ENCODE assay signal across 12 cellular contexts in the genomic region with DNA sequence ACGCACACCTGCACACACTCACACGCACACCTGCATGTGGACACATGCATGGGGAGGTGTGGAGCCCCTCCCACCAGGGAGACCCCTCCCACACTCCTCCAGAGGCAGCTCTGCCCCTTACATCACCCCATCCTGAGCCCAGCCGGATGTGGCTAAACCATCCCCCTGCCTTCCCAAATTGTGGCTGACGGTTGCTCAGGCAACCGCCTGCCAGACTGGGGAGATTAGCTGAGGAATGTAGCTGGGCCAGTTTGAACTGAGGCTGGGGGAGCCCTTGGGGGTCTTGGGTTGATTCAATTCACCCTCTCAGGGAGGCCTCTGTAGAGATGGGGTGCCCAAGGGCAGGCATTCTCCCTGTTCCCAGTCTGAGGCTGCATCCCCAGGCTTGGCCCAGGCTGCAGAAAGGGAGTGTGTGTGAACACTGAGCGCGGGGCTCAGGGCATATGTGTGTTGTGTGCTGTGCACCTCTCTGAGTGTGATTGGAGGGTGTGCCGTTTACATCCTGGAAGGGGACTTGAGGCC. TPM values are rescaled to one million over a fixed set of nuclear protein-coding genes. Genes with fewer than 3 reads are reported as not detected.
DNase-seq lines count a peak whose midpoint lies in the region; ATAC-seq and TF ChIP-seq lines count a peak whose summit lies in the region.
"Had no signal": no experiment of that assay in that cellular context is flagged by ENCODE, and none has a peak within 500 bp of the region (broad histone marks: within the 10 kb centered on the region; RNA-seq: fewer than 3 reads in every experiment).

No MANE protein-coding gene starts in this region.

- TF ChIP-seq CTCF in HEK293 (tag by site-specific recombination; IDR thresholded peaks at IDR 0.05) = no peak
- TF ChIP-seq CTCF in RWPE2 (IDR thresholded peaks at IDR 0.05; ENCODE audit: poor library complexity, severe bottlenecking) = no peak
- no peak for TF ChIP-seq CTCF in hepatocyte (IDR thresholded peaks at IDR 0.05; ENCODE audit: poor library complexity)

- no peaks in the 10 kb centered on the region for H3K4me1 Mint-ChIP-seq in activated CD8-positive, alpha-beta memory T cell treated with anti-CD3 and anti-CD28 coated beads, Interleukin-2, amount 10 ng/mL, durations not matched to agents 7 days and 5 days

- no peaks in the 10 kb centered on the region for H3K36me3 ChIP-seq in HEK293 (ENCODE audit: control insufficient read depth in 2 of 2, insufficient read depth in 1 of 2, low read length in 2 of 2)
- no peaks in the 10 kb centered on the region for H3K36me3 ChIP-seq in RWPE2 (ENCODE audit: low read depth)
- no peaks in the 10 kb centered on the region for H3K36me3 ChIP-seq in hepatocyte (replicated peaks; ENCODE audit: insufficient read depth, low read depth)
- H3K36me3 ChIP-seq: left ventricle myocardium inferior, transverse colon had no signal

- no peaks in the 10 kb centered on the region for H3K36me3 Mint-ChIP-seq in activated CD8-positive, alpha-beta memory T cell treated with anti-CD3 and anti-CD28 coated beads, Interleukin-2, amount 10 ng/mL, durations not matched to agents 7 days and 5 days

- DNase-seq in RWPE2 (ENCODE audit: low spot score) (no peak), hepatocyte (ENCODE audit: low spot score) (peak; percentile 68), retina (peak; percentile 74), NOMO-1 treated with DMSO at 0.1 percent for 48 hours (lab: John Stamatoyannopoulos, UW; ENCODE audit: unreplicated experiment) (no peak)
- DNase-seq in activated CD8-positive, alpha-beta memory T cell treated with anti-CD3 and anti-CD28 coated beads, Interleukin-2, amount 10 ng/mL, durations not matched to agents 7 days and 5 days = no peak
- DNase-seq: activated CD8-positive, alpha-beta memory T cell treated with anti-CD3 and anti-CD28 coated beads for 24 hours; left ventricle myocardium inferior; NCI-H510A treated with DMSO at 0.1 percent for 48 hours; transverse colon had no signal

- H3K27me3 Mint-ChIP-seq in activated CD8-positive, alpha-beta memory T cell treated with anti-CD3 and anti-CD28 coated beads, Interleukin-2, amount 10 ng/mL, durations not matched to agents 7 days and 5 days = no peaks in the 10 kb centered on the region

- no peak overlapping the region for H3K27ac ChIP-seq in HEK293 (ENCODE audit: extremely low read depth, low read depth, low read length)
- H3K27ac ChIP-seq in RWPE2 (ENCODE audit: poor library complexity, severe bottlenecking) = peak overlapping the region; percentile 70
- peak overlapping the region; percentile 85 for H3K27ac ChIP-seq in hepatocyte
- H3K27ac ChIP-seq: left ventricle myocardium inferior, transverse colon had no signal

- H3K27me3 ChIP-seq in RWPE2 (ENCODE audit: insufficient read depth, poor library complexity, severe bottlenecking) = no peaks in the 10 kb centered on the region
- no peaks in the 10 kb centered on the region for H3K27me3 ChIP-seq in hepatocyte
- H3K27me3 ChIP-seq: transverse colon had no signal

- WGBS in hepatocyte (ENCODE audit: low lambda C conversion rate, missing lambda C conversion rate) = 25% methylated on average over 8 of the region's 8 CpGs

- POLR2A ChIA-PET in HEK293 (lab: Yijun Ruan, JAX) = no interaction called here

- H3K4me1 ChIP-seq in HEK293 (ENCODE audit: control insufficient read depth, insufficient read depth, low read length) (no peaks in the 10 kb centered on the region), RWPE2 (ENCODE audit: insufficient read depth, poor library complexity, severe bottlenecking) (peaks cover 26% of the 10 kb centered on the region), hepatocyte (ENCODE audit: insufficient read depth) (peaks cover 25% of the 10 kb centered on the region)
- H3K4me1 ChIP-seq: left ventricle myocardium inferior, transverse colon had no signal

- CTCF ChIA-PET in HEK293 (lab: Yijun Ruan, JAX) = interaction anchor here (0.5 to 0.6 kb wide), 2 partner anchors 1067 to 1674 kb away, joined by 3 read pairs; no protein-coding TSS in a partner anchor
- CTCF ChIA-PET in activated CD8-positive, alpha-beta memory T cell treated with anti-CD3 and anti-CD28 coated beads, Interleukin-2, amount 10 ng/mL, durations not matched to agents 7 days and 5 days (lab: Charles Lee) = no interaction called here

- no peak overlapping the region for H2AFZ ChIP-seq in hepatocyte

- peak; percentile 75 for ATAC-seq in RWPE2 (ENCODE audit: low read depth)
- no peak for ATAC-seq in activated CD8-positive, alpha-beta memory T cell treated with anti-CD3 and anti-CD28 coated beads, Interleukin-2, amount 10 ng/mL, durations not matched to agents 7 days and 5 days
- no peak for ATAC-seq in HG03025 (IDR thresholded peaks at IDR 0.05; ENCODE audit: low FRiP score, unreplicated experiment)
- no peak for ATAC-seq in GM21381 (IDR thresholded peaks at IDR 0.05; ENCODE audit: unreplicated experiment)

- H3K27ac Mint-ChIP-seq in activated CD8-positive, alpha-beta memory T cell treated with anti-CD3 and anti-CD28 coated beads, Interleukin-2, amount 10 ng/mL, durations not matched to agents 7 days and 5 days = no peak overlapping the region

- peaks cover 18% of the 10 kb centered on the region for H3K79me2 ChIP-seq in hepatocyte

- no peaks in the 10 kb centered on the region for H3K9me3 Mint-ChIP-seq in activated CD8-positive, alpha-beta memory T cell treated with anti-CD3 and anti-CD28 coated beads, Interleukin-2, amount 10 ng/mL, durations not matched to agents 7 days and 5 days (ENCODE audit: low read depth)

- peaks cover 4% of the 10 kb centered on the region for H4K20me1 ChIP-seq in hepatocyte (ENCODE audit: insufficient read depth, poor library complexity, severe bottlenecking)

- H3K4me3 ChIP-seq in HEK293 (ENCODE audit: low read depth, low read length) (no peak overlapping the region), RWPE2 (ENCODE audit: severe bottlenecking) (no peak overlapping the region), hepatocyte (no peak overlapping the region)
- H3K4me3 ChIP-seq: left ventricle myocardium inferior, transverse colon had no signal

- no peaks in the 10 kb centered on the region for H3K9me2 ChIP-seq in hepatocyte (replicated peaks; ENCODE audit: insufficient read depth)

- peak overlapping the region; percentile 43 for H3K4me2 ChIP-seq in hepatocyte

- H3K4me3 Mint-ChIP-seq in activated CD8-positive, alpha-beta memory T cell treated with anti-CD3 and anti-CD28 coated beads, Interleukin-2, amount 10 ng/mL, durations not matched to agents 7 days and 5 days = no peak overlapping the region

- H3K9me3 ChIP-seq in HEK293 (ENCODE audit: control insufficient read depth, insufficient read depth, low read depth, low read length) (no peaks in the 10 kb centered on the region), RWPE2 (ENCODE audit: severe bottlenecking) (no peaks in the 10 kb centered on the region), hepatocyte (ENCODE audit: low read depth) (no peaks in the 10 kb centered on the region)
- H3K9me3 ChIP-seq: left ventricle myocardium inferior, transverse colon had no signal

TF ChIP-seq in HEK293, 187 proteins besides CTCF, POLR2A, EP300 and RAD21:
- TF ChIP-seq, protein P1, sequence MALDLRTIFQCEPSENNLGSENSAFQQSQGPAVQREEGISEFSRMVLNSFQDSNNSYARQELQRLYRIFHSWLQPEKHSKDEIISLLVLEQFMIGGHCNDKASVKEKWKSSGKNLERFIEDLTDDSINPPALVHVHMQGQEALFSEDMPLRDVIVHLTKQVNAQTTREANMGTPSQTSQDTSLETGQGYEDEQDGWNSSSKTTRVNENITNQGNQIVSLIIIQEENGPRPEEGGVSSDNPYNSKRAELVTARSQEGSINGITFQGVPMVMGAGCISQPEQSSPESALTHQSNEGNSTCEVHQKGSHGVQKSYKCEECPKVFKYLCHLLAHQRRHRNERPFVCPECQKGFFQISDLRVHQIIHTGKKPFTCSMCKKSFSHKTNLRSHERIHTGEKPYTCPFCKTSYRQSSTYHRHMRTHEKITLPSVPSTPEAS (tag by site-specific recombination; IDR thresholded peaks at IDR 0.05) = 0 out of 2 replicates have a peak, but pooled peaks have one; percentile 8
- TF ChIP-seq ZBTB20 (tag by site-specific recombination; IDR thresholded peaks at IDR 0.05) = peak; percentile 28; the same call in 1 of the 2 replicates
- TF ChIP-seq, protein P2, sequence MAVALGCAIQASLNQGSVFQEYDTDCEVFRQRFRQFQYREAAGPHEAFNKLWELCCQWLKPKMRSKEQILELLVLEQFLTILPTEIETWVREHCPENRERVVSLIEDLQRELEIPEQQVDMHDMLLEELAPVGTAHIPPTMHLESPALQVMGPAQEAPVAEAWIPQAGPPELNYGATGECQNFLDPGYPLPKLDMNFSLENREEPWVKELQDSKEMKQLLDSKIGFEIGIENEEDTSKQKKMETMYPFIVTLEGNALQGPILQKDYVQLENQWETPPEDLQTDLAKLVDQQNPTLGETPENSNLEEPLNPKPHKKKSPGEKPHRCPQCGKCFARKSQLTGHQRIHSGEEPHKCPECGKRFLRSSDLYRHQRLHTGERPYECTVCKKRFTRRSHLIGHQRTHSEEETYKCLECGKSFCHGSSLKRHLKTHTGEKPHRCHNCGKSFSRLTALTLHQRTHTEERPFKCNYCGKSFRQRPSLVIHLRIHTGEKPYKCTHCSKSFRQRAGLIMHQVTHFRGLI (tag by site-specific recombination; IDR thresholded peaks at IDR 0.05) = 0 out of 2 replicates have a peak, but pooled peaks have one; percentile 18
- no peak for TF ChIP-seq BCL11B (tag by site-specific recombination; IDR thresholded peaks at IDR 0.05; ENCODE audit: low read depth)
- TF ChIP-seq ZBTB17 (tag by site-specific recombination; IDR thresholded peaks at IDR 0.05) = peak; percentile 18; the same call in 1 of the 2 replicates

RNA-seq across cellular contexts. Expression of a gene that starts 12.9 kb away (rescaled TPM):
- total RNA-seq in hepatocyte = 29.6 and 34.3 TPM in 2 replicates
- 29.9 and 38.7 TPM in 2 replicates for polyA plus RNA-seq in hepatocyte
- under 1 TPM; 0.47 to 0.64 TPM for total RNA-seq in activated CD8-positive, alpha-beta memory T cell treated with anti-CD3 and anti-CD28 coated beads, Interleukin-2, amount 10 ng/mL, durations not matched to agents 7 days and 5 days

RNA-seq across cellular contexts. Expression of a gene that starts 18.5 kb away (rescaled TPM):
- 10.8 and 14.2 TPM in 2 replicates for total RNA-seq in hepatocyte
- polyA plus RNA-seq in hepatocyte = 32.6 and 35.2 TPM in 2 replicates
- total RNA-seq in activated CD8-positive, alpha-beta memory T cell treated with anti-CD3 and anti-CD28 coated beads, Interleukin-2, amount 10 ng/mL, durations not matched to agents 7 days and 5 days = 10 to 100 TPM; 24.5 to 26.9 TPM

Comparison
In these comparisons a context has a peak if more than half of its experiments do, and no peak if none do; other contexts are left out.
1. DNase-seq: peak in hepatocyte (single experiment) and retina (single experiment); none in RWPE2 (single experiment), activated CD8-positive, alpha-beta memory T cell treated with anti-CD3 and anti-CD28 coated beads, Interleukin-2, amount 10 ng/mL, durations not matched to agents 7 days and 5 days (single experiment) and NOMO-1 treated with DMSO at 0.1 percent for 48 hours (single experiment).
2. RNA of a gene that starts 12.9 kb away (total RNA-seq): 29.6 to 34.3 TPM in hepatocyte; 0.47 to 0.64 TPM in activated CD8-positive, alpha-beta memory T cell treated with anti-CD3 and anti-CD28 coated beads, Interleukin-2, amount 10 ng/mL, durations not matched to agents 7 days and 5 days; every median in the first group is over 10 times any median in the second.